1 cellular context compared by ENCODE assay signal in the genomic region with DNA sequence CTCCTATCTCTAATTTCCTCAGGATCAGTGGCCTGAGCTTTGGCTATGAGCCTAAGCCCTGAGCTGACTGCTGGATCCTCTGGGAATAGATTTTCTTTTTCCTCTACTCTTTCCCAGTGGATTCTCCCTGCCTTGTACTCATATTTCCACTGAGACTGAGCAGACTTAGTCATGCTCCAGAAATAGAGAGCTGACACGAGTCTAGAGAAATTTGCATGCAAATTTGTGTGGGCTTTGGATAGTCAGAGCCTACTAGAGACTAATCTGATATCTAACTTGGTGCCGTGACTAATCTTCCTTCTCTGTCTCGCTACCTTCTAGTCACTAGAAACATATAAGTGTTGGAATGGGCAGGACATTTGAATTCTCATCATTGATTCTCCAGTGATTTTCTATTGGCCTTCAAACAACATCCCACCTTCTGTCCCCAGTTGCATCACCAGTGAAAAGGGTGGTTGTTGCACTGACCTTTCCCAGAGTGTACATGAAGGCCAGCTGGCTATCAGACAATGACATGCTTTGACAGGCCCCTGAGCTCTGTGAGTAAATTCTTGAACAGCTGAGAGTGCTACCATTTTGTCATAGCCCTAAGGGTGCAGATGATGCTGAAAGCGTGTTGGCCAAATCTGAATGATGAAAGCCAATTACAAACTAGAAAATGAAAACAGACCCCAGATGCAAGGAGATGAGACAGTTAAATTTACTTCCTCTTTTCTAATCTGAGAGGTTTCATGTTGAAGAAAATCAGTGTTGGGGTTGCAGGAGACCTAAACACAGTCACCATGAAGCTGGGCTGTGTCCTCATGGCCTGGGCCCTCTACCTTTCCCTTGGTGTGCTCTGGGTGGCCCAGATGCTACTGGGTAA.
TF ChIP-seq lines count a peak whose summit lies in the region.

FCRLA (plus strand) TSS at position 747 of the 865 bp plus-strand sequence; CDS start at position 783, 36 bp downstream.

TF ChIP-seq in K562, 482 proteins besides CTCF, POLR2A, EP300 and RAD21 (continued from another document and continues in another):
- TF ChIP-seq, protein P1, sequence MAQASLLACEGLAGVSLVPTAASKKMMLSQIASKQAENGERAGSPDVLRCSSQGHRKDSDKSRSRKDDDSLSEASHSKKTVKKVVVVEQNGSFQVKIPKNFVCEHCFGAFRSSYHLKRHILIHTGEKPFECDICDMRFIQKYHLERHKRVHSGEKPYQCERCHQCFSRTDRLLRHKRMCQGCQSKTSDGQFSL (CRISPR knock-in tag; IDR thresholded peaks at IDR 0.05) = no peak
- TF ChIP-seq, protein P1 (tag; IDR thresholded peaks at IDR 0.05) = no peak
- TF ChIP-seq ZNF764 (CRISPR knock-in tag; IDR thresholded peaks at IDR 0.05; ENCODE audit: low read depth) (peak; percentile 68; the same call in 1 of the 2 replicates), RBBP5 (IDR thresholded peaks at IDR 0.05; ENCODE audit: borderline replicate concordance, insufficient read depth, low read length, poor library complexity, severe bottlenecking) (no peak), GATA2 (CRISPR knock-in tag; IDR thresholded peaks at IDR 0.05) (peak; percentile 33; the same call in 1 of the 2 replicates), GABPB2 (CRISPR knock-in tag; conservative IDR thresholded peaks at IDR 0.05) (no peak), ID3 (CRISPR knock-in tag; IDR thresholded peaks at IDR 0.05) (no peak), ID3 (tag; IDR thresholded peaks at IDR 0.05) (peak; percentile 75), ZSCAN32 (CRISPR knock-in tag; IDR thresholded peaks at IDR 0.05) (no peak), MXI1 (IDR thresholded peaks at IDR 0.05; ENCODE audit: low read depth, low read length) (no peak), HNRNPK (IDR thresholded peaks at IDR 0.05; ENCODE audit: low read depth, low read length, poor library complexity, severe bottlenecking) (no peak), PHF21A (IDR thresholded peaks at IDR 0.05; ENCODE audit: borderline replicate concordance, low read depth) (no peak), SMARCE1 (IDR thresholded peaks at IDR 0.05) (peak; percentile 69; the same call in 1 of the 2 replicates), NEUROD1 (IDR thresholded peaks at IDR 0.05; ENCODE audit: borderline replicate concordance, low read depth, low read length, partially characterized antibody) (no peak), ZNF668 (CRISPR knock-in tag; IDR thresholded peaks at IDR 0.05) (no peak), TFAM (CRISPR knock-in tag; conservative IDR thresholded peaks at IDR 0.05) (no peak), SETDB1 (IDR thresholded peaks at IDR 0.05; ENCODE audit: low read length) (no peak), PHF8 (IDR thresholded peaks at IDR 0.05; ENCODE audit: borderline replicate concordance, low read length) (no peak), BHLHE40 (IDR thresholded peaks at IDR 0.05; ENCODE audit: low read length) (0 out of 2 replicates have a peak, but pooled peaks have one; percentile 21), ZNF77 (CRISPR knock-in tag; IDR thresholded peaks at IDR 0.05) (no peak), GTF2F1 (IDR thresholded peaks at IDR 0.05; ENCODE audit: low read depth, low read length) (no peak), SAFB2 (IDR thresholded peaks at IDR 0.05; ENCODE audit: borderline replicate concordance, low read depth, low read length, severe bottlenecking) (no peak), HMGXB4 (CRISPR knock-in tag; IDR thresholded peaks at IDR 0.05) (no peak), CBFB (CRISPR knock-in tag; IDR thresholded peaks at IDR 0.05) (no peak), ZNF124 (CRISPR knock-in tag; IDR thresholded peaks at IDR 0.05) (no peak), GABPB1 (CRISPR knock-in tag; IDR thresholded peaks at IDR 0.05) (no peak), RFX7 (CRISPR knock-in tag; IDR thresholded peaks at IDR 0.05) (no peak), NRF1 (conservative IDR thresholded peaks at IDR 0.05 in 1 of 2, IDR thresholded peaks at IDR 0.05 in 1 of 2) (peak; percentile 42 to 52; a peak in 2 of 4 replicates), BCLAF1 (IDR thresholded peaks at IDR 0.05; ENCODE audit: borderline replicate concordance in 1 of 2, control insufficient read depth in 1 of 2, low read depth in 2 of 2, low read length in 1 of 2) (no peak), ZBTB7A (IDR thresholded peaks at IDR 0.05; ENCODE audit: borderline replicate concordance, control insufficient read depth, low read depth, low read length) (no peak), TGIF2 (CRISPR knock-in tag; IDR thresholded peaks at IDR 0.05) (no peak), GATAD2B (IDR thresholded peaks at IDR 0.05; ENCODE audit: borderline replicate concordance) (no peak), BDP1 (IDR thresholded peaks at IDR 0.05; ENCODE audit: insufficient read depth, insufficient read length) (no peak), ZNF57 (CRISPR knock-in tag; IDR thresholded peaks at IDR 0.05) (no peak), U2AF1 (optimal IDR thresholded peaks at IDR 0.05; ENCODE audit: low read depth, low read length) (no peak), ZNF699 (CRISPR knock-in tag; IDR thresholded peaks at IDR 0.05; ENCODE audit: insufficient replicate concordance) (no peak), ZNF146 (CRISPR knock-in tag; IDR thresholded peaks at IDR 0.05; ENCODE audit: unreplicated experiment) (no peak), MCM3 (IDR thresholded peaks at IDR 0.05) (no peak), ARHGAP35 (IDR thresholded peaks at IDR 0.05; ENCODE audit: partially characterized antibody) (no peak), RFX1 (IDR thresholded peaks at IDR 0.05) (no peak), ZNF280B (CRISPR knock-in tag; IDR thresholded peaks at IDR 0.05) (no peak), TAF9B (IDR thresholded peaks at IDR 0.05; ENCODE audit: partially characterized antibody) (peak; percentile 86)
- TF ChIP-seq, protein P2, sequence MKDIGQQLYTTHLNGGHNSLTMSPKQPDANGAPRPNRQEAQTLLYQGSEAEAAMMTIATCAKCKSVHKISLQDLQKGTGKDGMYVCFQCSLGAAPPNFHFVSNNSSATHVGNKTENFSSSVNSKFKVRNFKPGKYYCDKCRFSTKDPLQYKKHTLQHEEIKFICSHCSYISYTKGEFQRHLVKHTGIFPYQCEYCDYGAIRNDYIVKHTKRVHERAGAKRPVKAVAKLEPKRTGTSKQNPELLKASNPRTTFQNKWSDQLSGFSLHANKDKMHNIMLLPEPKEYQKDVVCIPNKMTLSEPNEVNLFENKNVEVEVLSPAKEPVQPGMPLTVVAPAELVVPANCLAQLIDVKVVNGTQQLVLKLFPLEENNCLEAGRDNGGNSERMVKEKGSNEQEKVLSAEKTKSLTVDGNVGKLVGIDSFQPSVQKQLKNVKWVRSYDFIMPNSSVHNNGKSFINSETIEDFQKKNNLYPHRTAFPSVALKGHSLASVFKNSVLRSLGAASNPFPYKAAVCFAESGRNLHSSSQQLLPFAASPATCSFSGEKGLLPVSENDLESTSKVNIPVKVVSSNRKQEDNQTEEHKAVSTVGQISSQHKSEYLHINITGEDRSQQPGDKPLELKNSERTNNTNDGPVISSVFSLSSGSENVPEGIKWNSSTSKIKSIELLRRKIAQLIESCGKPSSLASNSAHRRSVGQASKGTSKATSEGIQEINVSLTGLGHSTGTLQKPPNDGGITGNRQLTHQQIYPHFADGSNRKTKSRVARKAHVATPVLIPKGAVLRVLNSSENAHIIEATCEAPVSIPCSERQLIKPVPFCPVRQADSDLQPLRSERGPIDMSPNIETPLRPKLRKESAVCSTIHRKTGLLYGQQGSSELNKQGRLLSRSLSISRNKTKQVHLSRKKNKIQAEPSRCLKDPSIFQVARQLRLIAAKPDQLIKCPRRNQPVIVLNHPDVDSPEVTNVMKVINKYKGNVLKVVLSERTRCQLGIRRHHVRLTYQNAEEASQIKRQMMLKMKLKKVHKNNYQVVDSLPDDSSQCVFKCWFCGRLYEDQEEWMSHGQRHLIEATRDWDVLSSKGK (CRISPR knock-in tag; IDR thresholded peaks at IDR 0.05) = no peak
- TF ChIP-seq, protein P3, sequence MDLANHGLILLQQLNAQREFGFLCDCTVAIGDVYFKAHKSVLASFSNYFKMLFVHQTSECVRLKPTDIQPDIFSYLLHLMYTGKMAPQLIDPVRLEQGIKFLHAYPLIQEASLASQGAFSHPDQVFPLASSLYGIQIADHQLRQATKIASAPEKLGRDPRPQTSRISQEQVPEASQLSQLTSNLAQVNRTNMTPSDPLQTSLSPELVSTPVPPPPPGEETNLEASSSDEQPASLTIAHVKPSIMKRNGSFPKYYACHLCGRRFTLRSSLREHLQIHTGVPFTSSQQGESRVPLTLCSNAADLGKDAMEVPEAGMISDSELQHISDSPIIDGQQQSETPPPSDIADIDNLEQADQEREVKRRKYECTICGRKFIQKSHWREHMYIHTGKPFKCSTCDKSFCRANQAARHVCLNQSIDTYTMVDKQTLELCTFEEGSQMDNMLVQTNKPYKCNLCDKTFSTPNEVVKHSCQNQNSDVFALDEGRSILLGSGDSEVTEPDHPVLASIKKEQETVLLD (IDR thresholded peaks at IDR 0.05) = no peak
- TF ChIP-seq, protein P4, sequence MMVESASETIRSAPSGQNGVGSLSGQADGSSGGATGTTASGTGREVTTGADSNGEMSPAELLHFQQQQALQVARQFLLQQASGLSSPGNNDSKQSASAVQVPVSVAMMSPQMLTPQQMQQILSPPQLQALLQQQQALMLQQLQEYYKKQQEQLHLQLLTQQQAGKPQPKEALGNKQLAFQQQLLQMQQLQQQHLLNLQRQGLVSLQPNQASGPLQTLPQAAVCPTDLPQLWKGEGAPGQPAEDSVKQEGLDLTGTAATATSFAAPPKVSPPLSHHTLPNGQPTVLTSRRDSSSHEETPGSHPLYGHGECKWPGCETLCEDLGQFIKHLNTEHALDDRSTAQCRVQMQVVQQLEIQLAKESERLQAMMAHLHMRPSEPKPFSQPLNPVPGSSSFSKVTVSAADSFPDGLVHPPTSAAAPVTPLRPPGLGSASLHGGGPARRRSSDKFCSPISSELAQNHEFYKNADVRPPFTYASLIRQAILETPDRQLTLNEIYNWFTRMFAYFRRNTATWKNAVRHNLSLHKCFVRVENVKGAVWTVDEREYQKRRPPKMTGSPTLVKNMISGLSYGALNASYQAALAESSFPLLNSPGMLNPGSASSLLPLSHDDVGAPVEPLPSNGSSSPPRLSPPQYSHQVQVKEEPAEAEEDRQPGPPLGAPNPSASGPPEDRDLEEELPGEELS (CRISPR knock-in tag; IDR thresholded peaks at IDR 0.05; ENCODE audit: borderline replicate concordance) = no peak
- TF ChIP-seq, protein P5, sequence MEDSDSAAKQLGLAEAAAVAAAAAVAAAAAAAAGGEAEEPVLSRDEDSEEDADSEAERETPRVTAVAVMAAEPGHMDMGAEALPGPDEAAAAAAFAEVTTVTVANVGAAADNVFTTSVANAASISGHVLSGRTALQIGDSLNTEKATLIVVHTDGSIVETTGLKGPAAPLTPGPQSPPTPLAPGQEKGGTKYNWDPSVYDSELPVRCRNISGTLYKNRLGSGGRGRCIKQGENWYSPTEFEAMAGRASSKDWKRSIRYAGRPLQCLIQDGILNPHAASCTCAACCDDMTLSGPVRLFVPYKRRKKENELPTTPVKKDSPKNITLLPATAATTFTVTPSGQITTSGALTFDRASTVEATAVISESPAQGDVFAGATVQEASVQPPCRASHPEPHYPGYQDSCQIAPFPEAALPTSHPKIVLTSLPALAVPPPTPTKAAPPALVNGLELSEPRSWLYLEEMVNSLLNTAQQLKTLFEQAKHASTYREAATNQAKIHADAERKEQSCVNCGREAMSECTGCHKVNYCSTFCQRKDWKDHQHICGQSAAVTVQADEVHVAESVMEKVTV (CRISPR knock-in tag; IDR thresholded peaks at IDR 0.05) = no peak
